In genomic region chr14:38837333-38838048, GRCh38 we compare ENCODE assay signal across 12 cellular contexts.
"Had no signal": no experiment of that assay in that cellular context is flagged by ENCODE, and none has a peak within 500 bp of the region (broad histone marks: within the 10 kb centered on the region; RNA-seq: fewer than 3 reads in every experiment).

No MANE protein-coding gene starts in this region.

- H3K27ac ChIP-seq: cardiac muscle cell had no signal

- H3K36me3 ChIP-seq: cardiac muscle cell had no signal

- DNase-seq: activated CD4-positive, alpha-beta T cell treated with anti-CD3 and anti-CD28 coated beads for 36 hours; activated CD8-positive, alpha-beta memory T cell treated with anti-CD3 and anti-CD28 coated beads, Interleukin-2, amount 50 U/mL, for 4 hours; activated CD8-positive, alpha-beta T cell treated with anti-CD3 and anti-CD28 coated beads for 36 hours; activated naive CD4-positive, alpha-beta T cell; activated T-cell treated with anti-CD3 and anti-CD28 coated beads, Interleukin-2, amount 50 U/mL, for 72 hours; effector CD4-positive, alpha-beta T cell; hypothalamus; stimulated activated CD4-positive, alpha-beta T cell treated with anti-CD3 and anti-CD28 coated beads, Interleukin-15, amount 100 ng/mL, for 24 hours; stimulated activated CD4-positive, alpha-beta T cell treated with anti-CD3 and anti-CD28 coated beads, Interleukin-4, amount 100 ng/mL, for 24 hours; T-helper 1 cell had no signal

- ATAC-seq: activated CD4-positive, alpha-beta T cell treated with anti-CD3 and anti-CD28 coated beads for 36 hours; activated CD8-positive, alpha-beta T cell treated with anti-CD3 and anti-CD28 coated beads for 36 hours; activated T-cell treated with anti-CD3 and anti-CD28 coated beads, Interleukin-2, amount 50 U/mL, for 72 hours had no signal

- H3K27ac Mint-ChIP-seq: activated CD4-positive, alpha-beta T cell treated with anti-CD3 and anti-CD28 coated beads for 36 hours; activated CD8-positive, alpha-beta T cell treated with anti-CD3 and anti-CD28 coated beads for 36 hours; activated T-cell treated with anti-CD3 and anti-CD28 coated beads, Interleukin-2, amount 50 U/mL, for 72 hours; nephron had no signal

- H3K27me3 Mint-ChIP-seq: activated CD4-positive, alpha-beta T cell treated with anti-CD3 and anti-CD28 coated beads for 36 hours had no signal

- H3K27me3 ChIP-seq: cardiac muscle cell had no signal

- H3K4me3 Mint-ChIP-seq: activated CD4-positive, alpha-beta T cell treated with anti-CD3 and anti-CD28 coated beads for 36 hours; activated CD8-positive, alpha-beta T cell treated with anti-CD3 and anti-CD28 coated beads for 36 hours; activated T-cell treated with anti-CD3 and anti-CD28 coated beads, Interleukin-2, amount 50 U/mL, for 72 hours; nephron had no signal

- H3K9me3 Mint-ChIP-seq: activated CD8-positive, alpha-beta T cell treated with anti-CD3 and anti-CD28 coated beads for 36 hours; activated T-cell treated with anti-CD3 and anti-CD28 coated beads, Interleukin-2, amount 50 U/mL, for 72 hours; nephron had no signal

- H3K4me3 ChIP-seq: cardiac muscle cell had no signal

- H3K4me1 Mint-ChIP-seq: activated CD4-positive, alpha-beta T cell treated with anti-CD3 and anti-CD28 coated beads for 36 hours; nephron had no signal
